9 cellular contexts compared by ENCODE assay signal in genomic region chr1:40258445-40258769, GRCh38. TPM values are rescaled to one million over a fixed set of nuclear protein-coding genes. Genes with fewer than 3 reads are reported as not detected.
DNase-seq lines count a peak whose midpoint lies in the region; TF ChIP-seq lines count a peak whose summit lies in the region.
"Had no signal": no experiment of that assay in that cellular context is flagged by ENCODE, and none has a peak within 500 bp of the region (broad histone marks: within the 10 kb centered on the region; RNA-seq: fewer than 3 reads in every experiment).

No MANE protein-coding gene starts in this region.

- peak overlapping the region; percentile 100 for H3K4me3 ChIP-seq in WERI-Rb-1 (ENCODE audit: low read depth, low read length)
- H3K4me3 ChIP-seq in right atrium auricular region: peak overlapping the region; percentile 83 to 89
- H3K4me3 ChIP-seq in smooth muscle cell: peak overlapping the region; percentile 63

- H2AFZ ChIP-seq in smooth muscle cell (ENCODE audit: low read depth): peak overlapping the region; percentile 87

- no peaks in the 10 kb centered on the region for H4K20me1 ChIP-seq in smooth muscle cell (ENCODE audit: low read depth)

- no peaks in the 10 kb centered on the region for H3K9me3 ChIP-seq in WERI-Rb-1 (ENCODE audit: severe bottlenecking)
- no peaks in the 10 kb centered on the region for H3K9me3 ChIP-seq in right atrium auricular region
- H3K9me3 ChIP-seq in smooth muscle cell (replicated peaks; ENCODE audit: low read depth): no peaks in the 10 kb centered on the region

- DNase-seq in NCI-H748 treated with DMSO at 0.1 percent for 48 hours (lab: John Stamatoyannopoulos, UW) (peak; percentile 89), NCI-H748 (lab: John Stamatoyannopoulos, UW; ENCODE audit: unreplicated experiment) (no peak), WERI-Rb-1 (no peak), right atrium auricular region (ENCODE audit: low spot score) (no peak), smooth muscle cell (lab: John Stamatoyannopoulos, UW; ENCODE audit: unreplicated experiment) (no peak), SIG-M5 (lab: John Stamatoyannopoulos, UW) (no peak)
- no peak for DNase-seq in activated effector memory CD4-positive, alpha-beta T cell treated with Interleukin-2 at 50 U/mL for 16 hours
- DNase-seq in central memory CD4-positive, alpha-beta T cell: no peak

- peak overlapping the region; percentile 80 for H3K9ac ChIP-seq in smooth muscle cell (ENCODE audit: low read depth)

- H3K4me1 ChIP-seq in right atrium auricular region: peaks cover 0 to 48% of the 10 kb centered on the region in 2 donors
- peaks cover 15% of the 10 kb centered on the region for H3K4me1 ChIP-seq in smooth muscle cell (ENCODE audit: low read depth)

- H3K27me3 ChIP-seq in WERI-Rb-1 (ENCODE audit: insufficient read depth, low read depth, severe bottlenecking): no peaks in the 10 kb centered on the region
- H3K27me3 ChIP-seq in right atrium auricular region: no peaks in the 10 kb centered on the region
- H3K27me3 ChIP-seq in smooth muscle cell (ENCODE audit: low read depth): no peaks in the 10 kb centered on the region

- H3K36me3 ChIP-seq in WERI-Rb-1: peaks cover 38% of the 10 kb centered on the region
- H3K36me3 ChIP-seq in right atrium auricular region: peaks cover 22% of the 10 kb centered on the region
- H3K36me3 ChIP-seq in smooth muscle cell (ENCODE audit: low read depth): peaks cover 14% of the 10 kb centered on the region

- TF ChIP-seq CTCF in WERI-Rb-1 (IDR thresholded peaks at IDR 0.05; ENCODE audit: low read depth, low read length) (no peak), right atrium auricular region (IDR thresholded peaks at IDR 0.05) (no peak), smooth muscle cell (IDR thresholded peaks at IDR 0.05; ENCODE audit: borderline replicate concordance, insufficient read depth, poor library complexity, severe bottlenecking) (no peak)

- peaks cover 44% of the 10 kb centered on the region for H3K79me2 ChIP-seq in smooth muscle cell (ENCODE audit: low read depth)

- no peaks in the 10 kb centered on the region for H3F3A ChIP-seq in smooth muscle cell (ENCODE audit: low read depth)

- WGBS in smooth muscle cell (ENCODE audit: low lambda C conversion rate): under 1% methylated on average over 10 of the region's 10 CpGs

- H3K4me2 ChIP-seq in smooth muscle cell: peak overlapping the region; percentile 97

- peak overlapping the region; percentile 73 for H3K27ac ChIP-seq in WERI-Rb-1
- H3K27ac ChIP-seq in right atrium auricular region: peak overlapping the region; percentile 92 to 95
- peak overlapping the region; percentile 93 for H3K27ac ChIP-seq in smooth muscle cell (ENCODE audit: low read depth)

RNA-seq across cellular contexts. Expression of gene ZMPSTE24, which starts 0.4 kb away (rescaled TPM):
- total RNA-seq in right atrium auricular region (10 to 100 TPM; 23.8 to 43.2 TPM), smooth muscle cell (48.9 and 53.3 TPM in 2 replicates)
- polyA plus RNA-seq in smooth muscle cell: 28.8 and 29.8 TPM in 2 replicates

RNA-seq across cellular contexts. Expression of gene TMCO2, which starts 10.7 kb away (rescaled TPM):
- not detected for total RNA-seq in right atrium auricular region
- not detected in 2 replicates for total RNA-seq in smooth muscle cell
- not detected in 2 replicates for polyA plus RNA-seq in smooth muscle cell
- total RNA-seq: Daoy had no signal

RNA-seq across cellular contexts. Expression of gene COL9A2, which starts 58.7 kb away (rescaled TPM):
- 1 to 10 TPM in 1 of 2 donors, under 1 TPM in 1; 0.59 to 1.2 TPM for total RNA-seq in right atrium auricular region
- 6.5 and 8.0 TPM in 2 replicates for total RNA-seq in smooth muscle cell
- 16.0 and 24.5 TPM in 2 replicates for polyA plus RNA-seq in smooth muscle cell
